8 cellular contexts compared by ENCODE assay signal in genomic region chr4:184472540-184473264, GRCh38. TPM values are rescaled to one million over a fixed set of nuclear protein-coding genes. Genes with fewer than 3 reads are reported as not detected.
DNase-seq lines count a peak whose midpoint lies in the region; ATAC-seq and TF ChIP-seq lines count a peak whose summit lies in the region.

No MANE protein-coding gene starts in this region.

- peak overlapping the region; percentile 91 for H3K4me3 Mint-ChIP-seq in activated naive CD4-positive, alpha-beta T cell treated with anti-CD3 and anti-CD28 coated beads, Interleukin-2, amount 50 U/mL, for 24 hours

- CTCF ChIA-PET in BJ (lab: Yijun Ruan, JAX), result no interaction called here

- POLR2A ChIA-PET in BJ (lab: Charles Lee), result no interaction called here

- ATAC-seq in GM18861 (IDR thresholded peaks at IDR 0.05; ENCODE audit: unreplicated experiment) (peak; percentile 43), HG03432 (IDR thresholded peaks at IDR 0.05; ENCODE audit: unreplicated experiment) (peak; percentile 35)

- H4K91ac ChIP-seq in neuronal stem cell (ENCODE audit: low read depth, low read length, poor library complexity), result no peak overlapping the region

- H3K27ac Mint-ChIP-seq in activated naive CD4-positive, alpha-beta T cell treated with anti-CD3 and anti-CD28 coated beads, Interleukin-2, amount 50 U/mL, for 24 hours, result peak overlapping the region; percentile 97

- H3K23ac ChIP-seq in neuronal stem cell (ENCODE audit: low read depth, low read length, poor library complexity), result peak overlapping the region; percentile 82

- no peak overlapping the region for H3K27ac ChIP-seq in neuronal stem cell (replicated peaks; ENCODE audit: low read length)

- H3K79me1 ChIP-seq in neuronal stem cell (ENCODE audit: low read depth, low read length), result no peaks in the 10 kb centered on the region

- H2BK5ac ChIP-seq in neuronal stem cell (ENCODE audit: low read length), result peak overlapping the region; percentile 48

- peak overlapping the region; percentile 90 for H3K18ac ChIP-seq in neuronal stem cell (ENCODE audit: low read length)

- TF ChIP-seq CTCF in BJ (IDR thresholded peaks at IDR 0.05; ENCODE audit: insufficient read depth, low read depth, low read length), result no peak

- DNase-seq in BJ (ENCODE audit: low read depth) (no peak), SHP77 treated with DMSO at 0.1 percent for 48 hours (lab: John Stamatoyannopoulos, UW) (peak; percentile 30), globus pallidus (ENCODE audit: low spot score) (peak; percentile 63), neuronal stem cell (ENCODE audit: low spot score) (peak; percentile 58), ureter (ENCODE audit: low spot score) (peak; percentile 79)

- H3K9me3 Mint-ChIP-seq in activated naive CD4-positive, alpha-beta T cell treated with anti-CD3 and anti-CD28 coated beads, Interleukin-2, amount 50 U/mL, for 24 hours, result no peaks in the 10 kb centered on the region

- peak overlapping the region; percentile 91 for H3K9ac ChIP-seq in neuronal stem cell (ENCODE audit: low read depth, low read length, poor library complexity)

- no peak overlapping the region for H3K14ac ChIP-seq in neuronal stem cell (ENCODE audit: low read length)

- H3K4me2 ChIP-seq in neuronal stem cell (ENCODE audit: insufficient read depth, low read length, poor library complexity, severe bottlenecking), result peak overlapping the region; percentile 90

- no peak overlapping the region for H4K8ac ChIP-seq in neuronal stem cell (ENCODE audit: low read depth, low read length)

- H3K4ac ChIP-seq in neuronal stem cell (ENCODE audit: low read length), result no peak overlapping the region

- no peak overlapping the region for H2BK15ac ChIP-seq in neuronal stem cell (ENCODE audit: low read length)

- no peak overlapping the region for H2BK120ac ChIP-seq in neuronal stem cell (ENCODE audit: low read depth, low read length)

- H3K4me1 Mint-ChIP-seq in activated naive CD4-positive, alpha-beta T cell treated with anti-CD3 and anti-CD28 coated beads, Interleukin-2, amount 50 U/mL, for 24 hours, result peaks cover 64% of the 10 kb centered on the region

- H3K36me3 ChIP-seq in BJ (ENCODE audit: control insufficient read depth, insufficient read depth, low read length), result no peaks in the 10 kb centered on the region
- no peaks in the 10 kb centered on the region for H3K36me3 ChIP-seq in neuronal stem cell (replicated peaks in 1 of 2; ENCODE audit: control insufficient read depth in 2 of 2, insufficient read depth in 2 of 2, low read length in 2 of 2)

- peaks cover 12% of the 10 kb centered on the region for H3K36me3 Mint-ChIP-seq in activated naive CD4-positive, alpha-beta T cell treated with anti-CD3 and anti-CD28 coated beads, Interleukin-2, amount 50 U/mL, for 24 hours

- no peaks in the 10 kb centered on the region for H3K9me3 ChIP-seq in neuronal stem cell (replicated peaks in 1 of 2; ENCODE audit: control insufficient read depth in 2 of 2, insufficient read depth in 1 of 2, low read depth in 1 of 2, low read length in 2 of 2)

- H3K27me3 Mint-ChIP-seq in activated naive CD4-positive, alpha-beta T cell treated with anti-CD3 and anti-CD28 coated beads, Interleukin-2, amount 50 U/mL, for 24 hours, result no peaks in the 10 kb centered on the region

- peak overlapping the region; percentile 73 for H2AK5ac ChIP-seq in neuronal stem cell (ENCODE audit: low read depth, low read length)

- peak overlapping the region; percentile 95 for H3K4me3 ChIP-seq in BJ (ENCODE audit: low read depth, low read length)
- H3K4me3 ChIP-seq in neuronal stem cell (ENCODE audit: low read length in 2 of 2), result peak overlapping the region; percentile 84 to 94

- H3K4me1 ChIP-seq in neuronal stem cell (ENCODE audit: control insufficient read depth in 2 of 2, insufficient read depth in 1 of 2, low read depth in 1 of 2, low read length in 2 of 2), result peaks cover 9 to 21% of the 10 kb centered on the region in 2 donors

- no CpG with 5 or more reads among the region's 70 CpGs for WGBS in neuronal stem cell (ENCODE audit: extremely low coverage in 2 of 2, insufficient read length in 2 of 2, insufficient replicate concordance in 1 of 2), 2 donors

- H3K27me3 ChIP-seq in BJ (ENCODE audit: control insufficient read depth, insufficient read depth, low read length) (no peaks in the 10 kb centered on the region), neuronal stem cell (ENCODE audit: control insufficient read depth in 3 of 3, insufficient read depth in 3 of 3, low read depth in 1 of 3, low read length in 3 of 3) (no peaks in the 10 kb centered on the region)

- no peak overlapping the region for H2BK12ac ChIP-seq in neuronal stem cell (ENCODE audit: low read length)

- H2AFZ ChIP-seq in neuronal stem cell (ENCODE audit: low read length), result peak overlapping the region; percentile 85

RNA-seq across cellular contexts. Expression of gene IRF2, which starts 1.6 kb away (rescaled TPM):
- 28.3 and 28.7 TPM in 2 replicates for polyA plus RNA-seq in BJ (2011; rRNA removed)
- polyA minus RNA-seq in BJ (2011; rRNA and poly(A)+ RNA removed), result 17.4 and 23.1 TPM in 2 replicates
- polyA plus RNA-seq in neuronal stem cell (2013, experiment 1 of 2), result 12.7 TPM
- 12.8 TPM for polyA plus RNA-seq in neuronal stem cell (2013, experiment 2 of 2)
- total RNA-seq in ureter, result 74.9 TPM
